Comparison of ENCODE assay signal across 16 cellular contexts in the genomic region with DNA sequence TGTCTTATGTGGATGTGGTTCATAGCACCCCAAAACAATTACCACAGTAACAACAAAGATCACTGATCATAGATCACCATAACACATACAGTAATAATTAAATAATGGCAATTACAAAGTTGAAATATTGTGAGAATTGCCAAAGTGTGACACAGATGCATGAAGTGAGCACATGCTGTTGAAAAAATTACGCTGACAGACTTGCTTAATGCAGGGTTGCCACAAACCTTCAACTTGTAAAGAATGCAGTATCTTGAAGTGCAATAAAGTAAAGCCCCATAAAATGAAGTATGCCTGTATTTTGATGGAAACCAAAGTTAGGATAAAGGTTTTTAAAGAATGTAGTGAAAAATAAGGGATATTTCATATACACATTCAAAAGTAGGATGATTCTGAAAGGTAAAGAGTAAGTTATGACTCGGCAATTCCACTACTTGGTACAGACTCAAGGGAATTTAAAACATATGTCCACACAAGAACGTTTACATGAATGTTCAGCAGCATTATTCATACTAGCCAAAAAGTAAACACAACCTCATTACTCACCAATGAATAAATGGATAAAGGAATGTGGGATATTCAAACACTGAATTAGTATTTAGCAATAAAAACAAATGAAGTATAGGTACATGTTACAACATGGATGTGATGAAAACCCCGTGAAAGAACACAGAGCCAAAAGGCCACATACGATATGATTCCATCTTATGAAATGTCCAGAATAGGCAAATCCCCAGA.
A peak's percentile ranks its signal among the peaks of the same experiment; 100 is the strongest.
DNase-seq lines count a peak whose midpoint lies in the region; FAIRE-seq and TF ChIP-seq lines count a peak whose summit lies in the region.
"Had no signal": no experiment of that assay in that cellular context is flagged by ENCODE, and none has a peak within 500 bp of the region (broad histone marks: within the 10 kb centered on the region; RNA-seq: fewer than 3 reads in every experiment).

No MANE protein-coding gene starts in this region.

- peak; percentile 13 for DNase-seq in AG20443 (ENCODE audit: low spot score)
- peak; percentile 61 for DNase-seq in LHCN-M2 (ENCODE audit: low read depth)
- peak; percentile 99 for DNase-seq in bronchial epithelial cell (ENCODE audit: low read depth)
- peak; percentile 9 for DNase-seq in kidney epithelial cell (ENCODE audit: low read depth)
- no peak for DNase-seq in stimulated activated naive CD4-positive, alpha-beta T cell treated with Interleukin-2 at 50 U/mL for 16 hours (lab: John Stamatoyannopoulos, UW)
- DNase-seq in suprapubic skin (ENCODE audit: low spot score in 2 of 2), result no peak
- no peak for DNase-seq in D721Med (ENCODE audit: insufficient read length, low spot score)
- DNase-seq in NOMO-1 treated with DMSO at 0.1 percent for 48 hours (lab: John Stamatoyannopoulos, UW; ENCODE audit: unreplicated experiment), result no peak
- DNase-seq: activated naive CD4-positive, alpha-beta T cell treated with anti-CD3 and anti-CD28 coated beads for 36 hours; NCI-H1417; NCI-H526 treated with DMSO at 0.1 percent for 48 hours; Right ventricle myocardium superior; stimulated activated CD4-positive, alpha-beta T cell treated with anti-CD3 and anti-CD28 coated beads, Interleukin-4, amount 100 ng/mL, for 24 hours; stimulated activated naive B cell treated with anti-CD40 and anti-IgM and Interleukin-4, amounts not matched to agents 10 μg/mL and 1 μg/mL and 100 μg/mL, for 72 hours had no signal

- no peaks in the 10 kb centered on the region for H3K9me3 ChIP-seq in suprapubic skin

- TF ChIP-seq CTCF in bronchial epithelial cell (IDR thresholded peaks at IDR 0.05; ENCODE audit: insufficient read depth, low read length, severe bottlenecking) (no peak), kidney epithelial cell (IDR thresholded peaks at IDR 0.05; ENCODE audit: insufficient read depth, low read length, poor library complexity, severe bottlenecking) (no peak), suprapubic skin (IDR thresholded peaks at IDR 0.05) (no peak), D721Med (IDR thresholded peaks at IDR 0.05; ENCODE audit: insufficient read depth, missing control alignments) (no peak)

- no peak overlapping the region for H3K27ac ChIP-seq in suprapubic skin

- H3K4me3 ChIP-seq in bronchial epithelial cell (ENCODE audit: low read depth, low read length) (no peak overlapping the region), kidney epithelial cell (ENCODE audit: low read depth, low read length) (no peak overlapping the region), suprapubic skin (no peak overlapping the region)

- WGBS in suprapubic skin, result 38% methylated on average over 5 of the region's 5 CpGs

- TF ChIP-seq EP300 in suprapubic skin (IDR thresholded peaks at IDR 0.05), result no peak

- no peaks in the 10 kb centered on the region for H3K27me3 ChIP-seq in bronchial epithelial cell (ENCODE audit: control insufficient read depth, insufficient read depth, low read length)
- H3K27me3 ChIP-seq in kidney epithelial cell (ENCODE audit: control insufficient read depth, insufficient read depth, low read length), result no peaks in the 10 kb centered on the region
- H3K27me3 ChIP-seq in suprapubic skin, result no peaks in the 10 kb centered on the region

- no peak for TF ChIP-seq POLR2A in suprapubic skin (IDR thresholded peaks at IDR 0.05)

- H3K36me3 ChIP-seq in bronchial epithelial cell (ENCODE audit: control insufficient read depth, insufficient read depth, low read length) (no peaks in the 10 kb centered on the region), kidney epithelial cell (ENCODE audit: control insufficient read depth, insufficient read depth, low read length) (no peaks in the 10 kb centered on the region), suprapubic skin (no peaks in the 10 kb centered on the region)

- no peak for FAIRE-seq in bronchial epithelial cell (lab: Jason Lieb, UNC)
- FAIRE-seq in D721Med (lab: Jason Lieb, UNC), result no peak
- FAIRE-seq: colon, frontal cortex had no signal

- no peaks in the 10 kb centered on the region for H3K4me1 ChIP-seq in suprapubic skin

Comparison
In these comparisons a context has a peak if more than half of its experiments do, and no peak if none do; other contexts are left out.
1. DNase-seq: peak in AG20443 (single experiment), LHCN-M2 (single experiment), bronchial epithelial cell (single experiment) and kidney epithelial cell (single experiment); none in stimulated activated naive CD4-positive, alpha-beta T cell treated with Interleukin-2 at 50 U/mL for 16 hours (single experiment), suprapubic skin (0 of 2), D721Med (single experiment) and NOMO-1 treated with DMSO at 0.1 percent for 48 hours (single experiment).